In genomic region chr2:101240694-101241093, GRCh38 we compare ENCODE assay signal across 8 cellular contexts. TPM values are rescaled to one million over a fixed set of nuclear protein-coding genes. Genes with fewer than 3 reads are reported as not detected.
DNase-seq lines count a peak whose midpoint lies in the region; TF ChIP-seq lines count a peak whose summit lies in the region.
"Not testable (repeated sequence)": the region's sequence is repeated elsewhere in the genome, so short reads cannot be mapped to it uniquely, and the experiment has no call there.

No MANE protein-coding gene starts in this region.

- H4K20me1 ChIP-seq in DOHH2 (ENCODE audit: control insufficient read depth, insufficient read depth, low read depth, low read length); Karpas-422 (ENCODE audit: insufficient read depth, low read depth, low read length); OCI-LY7 (ENCODE audit: insufficient read depth, low read length): not testable (repeated sequence)

- no CpG with 5 or more reads among the region's 2 CpGs for WGBS in neuronal stem cell (ENCODE audit: extremely low coverage in 2 of 2, insufficient read length in 2 of 2, insufficient replicate concordance in 1 of 2), 2 donors

- POLR2A ChIA-PET in OCI-LY7 (lab: Charles Lee), result interaction anchor here (0.9 to 1.4 kb wide), 2 partner anchors 17 to 37 kb away, joined by 3 to 4 read pairs; no protein-coding TSS in a partner anchor
- POLR2A ChIA-PET in activated CD4-positive, alpha-beta T cell treated with anti-CD3 and anti-CD28 coated beads, Interleukin-2, amount 10 ng/mL, durations not matched to agents 7 days and 5 days (lab: Charles Lee), result not testable (repeated sequence)

- not testable (repeated sequence) for H2BK120ac ChIP-seq in neuronal stem cell (ENCODE audit: low read depth, low read length)

- H2AFZ ChIP-seq in Karpas-422 (ENCODE audit: low read length), result not testable (repeated sequence)
- peak overlapping the region; percentile 53; the same call in 1 of the 2 replicates for H2AFZ ChIP-seq in OCI-LY7 (ENCODE audit: low read length)
- H2AFZ ChIP-seq in neuronal stem cell (ENCODE audit: low read length), result peak overlapping the region; percentile 22

- H3K27ac Mint-ChIP-seq in activated CD4-positive, alpha-beta T cell treated with anti-CD3 and anti-CD28 coated beads, Interleukin-2, amount 10 ng/mL, durations not matched to agents 7 days and 5 days; immature natural killer cell: not testable (repeated sequence)

- peaks cover 10% of the 10 kb centered on the region for H3K4me1 Mint-ChIP-seq in activated CD4-positive, alpha-beta T cell treated with anti-CD3 and anti-CD28 coated beads, Interleukin-2, amount 10 ng/mL, durations not matched to agents 7 days and 5 days
- H3K4me1 Mint-ChIP-seq in immature natural killer cell, result not testable (repeated sequence)

- H3K36me3 ChIP-seq in DOHH2 (ENCODE audit: control insufficient read depth, low read length); Karpas-422 (ENCODE audit: insufficient read depth, low read length); OCI-LY7 (ENCODE audit: insufficient read depth, low read length); neuronal stem cell (replicated peaks in 1 of 2; ENCODE audit: control insufficient read depth in 2 of 2, insufficient read depth in 2 of 2, low read length in 2 of 2): not testable (repeated sequence)

- not testable (repeated sequence) for H3K9me2 ChIP-seq in DOHH2 (replicated peaks; ENCODE audit: control insufficient read depth, low read length); Karpas-422 (replicated peaks; ENCODE audit: insufficient read depth, low read length); OCI-LY7 (ENCODE audit: insufficient read depth, low read length)

- H4K91ac ChIP-seq in neuronal stem cell (ENCODE audit: low read depth, low read length, poor library complexity), result not testable (repeated sequence)

- H3K27me3 ChIP-seq in DOHH2 (ENCODE audit: control insufficient read depth, low read length); Karpas-422 (ENCODE audit: low read length); dorsolateral prefrontal cortex; neuronal stem cell (ENCODE audit: control insufficient read depth in 3 of 3, insufficient read depth in 3 of 3, low read depth in 1 of 3, low read length in 3 of 3): not testable (repeated sequence)

- not testable (repeated sequence) for H2BK5ac ChIP-seq in neuronal stem cell (ENCODE audit: low read length)

- not testable (repeated sequence) for H3K14ac ChIP-seq in neuronal stem cell (ENCODE audit: low read length)

- H3F3A ChIP-seq in DOHH2 (ENCODE audit: control insufficient read depth, insufficient read depth), result not testable (repeated sequence)

- not testable (repeated sequence) for H3K23ac ChIP-seq in neuronal stem cell (ENCODE audit: low read depth, low read length, poor library complexity)

- peak; percentile 53 for DNase-seq in Karpas-422
- DNase-seq in OCI-LY7 (ENCODE audit: low spot score), result peak; percentile 37
- peak; percentile 16 for DNase-seq in activated CD4-positive, alpha-beta T cell treated with anti-CD3 and anti-CD28 coated beads, Interleukin-2, amount 10 ng/mL, durations not matched to agents 7 days and 5 days
- DNase-seq in dorsolateral prefrontal cortex; neuronal stem cell (ENCODE audit: low spot score): not testable (repeated sequence)
- DNase-seq in immature natural killer cell, result peak in 2 of 3 donors; percentile 10 to 14

- not testable (repeated sequence) for H2AK5ac ChIP-seq in neuronal stem cell (ENCODE audit: low read depth, low read length)

- not testable (repeated sequence) for H3K4me3 Mint-ChIP-seq in activated CD4-positive, alpha-beta T cell treated with anti-CD3 and anti-CD28 coated beads, Interleukin-2, amount 10 ng/mL, durations not matched to agents 7 days and 5 days; immature natural killer cell

- not testable (repeated sequence) for H2BK15ac ChIP-seq in neuronal stem cell (ENCODE audit: low read length)

- TF ChIP-seq CTCF in 22Rv1 (IDR thresholded peaks at IDR 0.05) (peak; percentile 76), DOHH2 (IDR thresholded peaks at IDR 0.05; ENCODE audit: low read depth, low read length, poor library complexity, severe bottlenecking) (peak; percentile 52), OCI-LY7 (conservative IDR thresholded peaks at IDR 0.05; ENCODE audit: low read length) (peak; percentile 71), dorsolateral prefrontal cortex (IDR thresholded peaks at IDR 0.05 in 54 of 56, conservative IDR thresholded peaks at IDR 0.05 in 2 of 56; ENCODE audit: low read depth in 1 of 56, partially characterized antibody in 56 of 56) (peak in 49 of 56 donors; percentile 22 to 61 (median 46))

- H3K79me2 ChIP-seq in DOHH2 (ENCODE audit: control insufficient read depth, low read length); Karpas-422 (ENCODE audit: low read length); OCI-LY7 (ENCODE audit: insufficient read depth, low read depth, low read length): not testable (repeated sequence)

- H3K9me3 ChIP-seq in DOHH2 (ENCODE audit: control insufficient read depth, insufficient read depth, low read length); Karpas-422 (ENCODE audit: low read length); OCI-LY7 (ENCODE audit: low read length); neuronal stem cell (replicated peaks in 1 of 2; ENCODE audit: control insufficient read depth in 2 of 2, insufficient read depth in 1 of 2, low read depth in 1 of 2, low read length in 2 of 2): not testable (repeated sequence)

- intact Hi-C loops in OCI-LY7 (cut with micrococcal nuclease; ENCODE audit: unreplicated experiment); dorsolateral prefrontal cortex (cut with DNase I): not testable (repeated sequence)

- CTCF ChIA-PET in OCI-LY7 (lab: Charles Lee; ENCODE audit: unreplicated experiment), result not testable (repeated sequence)
- CTCF ChIA-PET in activated CD4-positive, alpha-beta T cell treated with anti-CD3 and anti-CD28 coated beads, Interleukin-2, amount 10 ng/mL, durations not matched to agents 7 days and 5 days (lab: Charles Lee), result interaction anchor here (1.3 kb wide), 1 partner anchor 17 kb away, joined by 3 read pairs; no protein-coding TSS in a partner anchor

- H3K18ac ChIP-seq in neuronal stem cell (ENCODE audit: low read length), result not testable (repeated sequence)

- not testable (repeated sequence) for H3K79me1 ChIP-seq in neuronal stem cell (ENCODE audit: low read depth, low read length)

- not testable (repeated sequence) for H3K27me3 Mint-ChIP-seq in activated CD4-positive, alpha-beta T cell treated with anti-CD3 and anti-CD28 coated beads, Interleukin-2, amount 10 ng/mL, durations not matched to agents 7 days and 5 days; immature natural killer cell (ENCODE audit: low read depth in 3 of 3)

- not testable (repeated sequence) for H3K4ac ChIP-seq in neuronal stem cell (ENCODE audit: low read length)

- not testable (repeated sequence) for H3K9me3 Mint-ChIP-seq in activated CD4-positive, alpha-beta T cell treated with anti-CD3 and anti-CD28 coated beads, Interleukin-2, amount 10 ng/mL, durations not matched to agents 7 days and 5 days; immature natural killer cell

- H4K8ac ChIP-seq in neuronal stem cell (ENCODE audit: low read depth, low read length), result not testable (repeated sequence)

- H2BK12ac ChIP-seq in neuronal stem cell (ENCODE audit: low read length), result not testable (repeated sequence)

- H3K9ac ChIP-seq in Karpas-422 (ENCODE audit: low read length); neuronal stem cell (ENCODE audit: low read depth, low read length, poor library complexity): not testable (repeated sequence)

- H3K36me3 Mint-ChIP-seq in activated CD4-positive, alpha-beta T cell treated with anti-CD3 and anti-CD28 coated beads, Interleukin-2, amount 10 ng/mL, durations not matched to agents 7 days and 5 days (ENCODE audit: low read depth); immature natural killer cell: not testable (repeated sequence)

- not testable (repeated sequence) for H3K4me3 ChIP-seq in DOHH2 (ENCODE audit: low read length); Karpas-422 (ENCODE audit: low read length); OCI-LY7 (ENCODE audit: low read depth, low read length, poor library complexity, severe bottlenecking); dorsolateral prefrontal cortex; neuronal stem cell (ENCODE audit: low read length in 2 of 2)

- not testable (repeated sequence) for H3K4me2 ChIP-seq in DOHH2 (ENCODE audit: low read length); Karpas-422 (ENCODE audit: low read depth, low read length, poor library complexity, severe bottlenecking); OCI-LY7 (ENCODE audit: low read length); neuronal stem cell (ENCODE audit: insufficient read depth, low read length, poor library complexity, severe bottlenecking)

- not testable (repeated sequence) for H3K4me1 ChIP-seq in DOHH2 (ENCODE audit: control insufficient read depth, low read length); Karpas-422 (ENCODE audit: low read length); OCI-LY7 (ENCODE audit: insufficient read depth, low read length, poor library complexity, severe bottlenecking); neuronal stem cell (ENCODE audit: control insufficient read depth in 2 of 2, insufficient read depth in 1 of 2, low read depth in 1 of 2, low read length in 2 of 2)

- not testable (repeated sequence) for BruUV-seq in OCI-LY7 (replicated peaks; lab: Mats Ljungman, UMichigan)

- H3K27ac ChIP-seq in 22Rv1, result peak overlapping the region; percentile 93
- not testable (repeated sequence) for H3K27ac ChIP-seq in DOHH2 (ENCODE audit: low read depth, low read length); Karpas-422 (ENCODE audit: low read length); OCI-LY7 (ENCODE audit: low read depth, low read length, poor library complexity, severe bottlenecking); dorsolateral prefrontal cortex; neuronal stem cell (replicated peaks; ENCODE audit: low read length)

RNA-seq across cellular contexts. Expression of gene CNOT11, which starts 12.0 kb away (rescaled TPM):
- total RNA-seq in Karpas-422 (2014; rRNA removed; shearing (Covaris generic); ENCODE audit: low replicate concordance), result 39.5 and 78.2 TPM in 2 replicates
- 45.7 and 55.5 TPM in 2 replicates for total RNA-seq in OCI-LY7 (2014; rRNA removed; shearing (Covaris generic))
- total RNA-seq in OCI-LY7 (2022) (71.9 and 75.6 TPM in 2 replicates), dorsolateral prefrontal cortex (10 to 100 TPM; 17.6 to 47.8 (median 29.3) TPM)
- 10 to 100 TPM; 65.1 to 80.7 TPM for total RNA-seq in activated CD4-positive, alpha-beta T cell treated with anti-CD3 and anti-CD28 coated beads, Interleukin-2, amount 10 ng/mL, durations not matched to agents 7 days and 5 days
- polyA plus RNA-seq in immature natural killer cell, result 10 to 100 TPM; 37.0 to 56.9 (median 39.3) TPM
- 38.9 TPM for polyA plus RNA-seq in neuronal stem cell (2013, experiment 1 of 2)
- polyA plus RNA-seq in neuronal stem cell (2013, experiment 2 of 2), result 39.3 TPM
